Comparison of ENCODE assay signal across 1 cellular context in the genomic region with DNA sequence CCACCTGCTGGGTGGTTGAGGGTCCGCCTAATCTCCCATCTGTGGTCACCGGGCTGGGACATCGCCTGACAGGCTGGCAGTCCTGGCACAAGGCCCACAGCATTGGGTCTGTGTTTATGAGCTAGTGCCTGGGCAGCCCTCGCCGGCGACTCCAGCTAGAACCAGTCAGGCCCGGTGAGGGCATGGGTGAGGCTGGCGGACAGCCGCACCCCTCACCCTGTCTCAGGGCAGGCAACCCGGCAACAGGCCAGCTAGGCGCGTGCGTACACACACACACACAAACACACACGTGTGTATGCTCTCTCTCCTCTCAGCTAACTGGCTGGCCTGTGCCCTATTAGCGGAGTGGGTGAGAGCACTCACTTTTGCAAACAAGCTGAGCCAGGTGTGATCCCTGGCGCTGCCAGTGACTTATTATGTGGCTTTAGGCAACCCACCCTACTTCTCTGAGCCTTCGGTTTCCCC.
TF ChIP-seq lines count a peak whose summit lies in the region.

No MANE protein-coding gene starts in this region.

TF ChIP-seq in HepG2, 621 proteins besides CTCF, POLR2A, EP300 and RAD21:
- TF ChIP-seq GTF2F1 (IDR thresholded peaks at IDR 0.05; ENCODE audit: low read length), result no peak
- TF ChIP-seq AGO2 (optimal IDR thresholded peaks at IDR 0.05; ENCODE audit: low read depth, low read length), result peak; percentile 31
